8 cellular contexts compared by ENCODE assay signal in genomic region chr7:140230517-140230861, GRCh38. TPM values are rescaled to one million over a fixed set of nuclear protein-coding genes. Genes with fewer than 3 reads are reported as not detected.
DNase-seq lines count a peak whose midpoint lies in the region; ATAC-seq and TF ChIP-seq lines count a peak whose summit lies in the region.

No MANE protein-coding gene starts in this region.

- intact Hi-C loops in testis (cut with DNase I; ENCODE audit: low total_unique reads), result no loop called here

- H3K27ac ChIP-seq in esophagus (ENCODE audit: low read depth in 2 of 2, low read length in 1 of 2) (peak overlapping the region; percentile 86 to 96), testis (no peak overlapping the region)

- H3K4me3 ChIP-seq in esophagus (ENCODE audit: low read depth in 1 of 2, low read length in 2 of 2) (peak overlapping the region; percentile 56 to 63), neuron (ENCODE audit: low read length) (peak overlapping the region; percentile 49), testis (peak overlapping the region; percentile 50 to 60)

- TF ChIP-seq POLR2A in testis (IDR thresholded peaks at IDR 0.05), result no peak

- peak overlapping the region; percentile 77 for H2AFZ ChIP-seq in neuron (ENCODE audit: low read depth, low read length)

- WGBS in esophagus, 2 donors, result 0 to 1% methylated on average over 39 to 57 of the region's 57 CpGs
- 2 to 6% methylated on average over 9 to 50 of the region's 57 CpGs for WGBS in testis, 2 donors

- H3K4me1 ChIP-seq in esophagus (ENCODE audit: control insufficient read depth in 2 of 2, insufficient read depth in 2 of 2, low read length in 1 of 2) (peaks cover 0 to 7% of the 10 kb centered on the region in 2 donors), neuron (ENCODE audit: insufficient read depth, low read length) (peaks cover 9% of the 10 kb centered on the region), testis (peaks cover 7% of the 10 kb centered on the region)

- H3K27me3 ChIP-seq in esophagus (ENCODE audit: control insufficient read depth in 1 of 2, insufficient read depth in 2 of 2, low read length in 2 of 2) (no peaks in the 10 kb centered on the region), neuron (ENCODE audit: insufficient read depth, low read length) (peaks cover 38% of the 10 kb centered on the region), testis (no peaks in the 10 kb centered on the region)

- peak; percentile 30 for ATAC-seq in HG03460 (IDR thresholded peaks at IDR 0.05; ENCODE audit: unreplicated experiment)
- no peak for ATAC-seq in GM18873 (IDR thresholded peaks at IDR 0.05; ENCODE audit: low FRiP score, unreplicated experiment)

- H3K9me3 ChIP-seq in esophagus (ENCODE audit: control insufficient read depth in 2 of 2, insufficient read depth in 1 of 2, low read depth in 1 of 2, low read length in 1 of 2) (no peaks in the 10 kb centered on the region), neuron (ENCODE audit: low read length) (no peaks in the 10 kb centered on the region), testis (no peaks in the 10 kb centered on the region)

- DNase-seq in COLO829 (ENCODE audit: low spot score) (peak; percentile 50), testis (peak; percentile 48), dedifferentiated amniotic fluid mesenchymal stem cell (ENCODE audit: extremely low spot score) (no peak)
- peak; percentile 45 to 61 (median 46) for DNase-seq in activated CD8-positive, alpha-beta memory T cell treated with anti-CD3 and anti-CD28 coated beads for 48 hours (ENCODE audit: low read depth in 2 of 3, low spot score in 2 of 3)

- H3K36me3 ChIP-seq in esophagus (ENCODE audit: control insufficient read depth in 2 of 2, insufficient read depth in 2 of 2, low read length in 1 of 2) (no peaks in the 10 kb centered on the region), neuron (ENCODE audit: insufficient read depth, low read length) (no peaks in the 10 kb centered on the region), testis (ENCODE audit: low read depth, missing control alignments) (no peaks in the 10 kb centered on the region)

- no peak for TF ChIP-seq CTCF in testis (IDR thresholded peaks at IDR 0.05)

RNA-seq across cellular contexts. Expression of gene KDM7A, which starts 53.7 kb away (rescaled TPM):
- polyA plus RNA-seq in esophagus (1 to 10 TPM; 4.0 to 6.6 TPM), testis (ENCODE audit: insufficient read depth, low read depth, low replicate concordance) (24.1 TPM)
- 10 to 100 TPM; 24.7 to 33.6 TPM for total RNA-seq in testis

Comparison
In these comparisons a context has a peak if more than half of its experiments do, and no peak if none do; other contexts are left out.
1. H3K27ac ChIP-seq: peak in esophagus (2 of 2); none in testis (0 of 2).
2. Peak in every context shown above with its lines, with median percentiles within 50 percentile points of each other: H3K4me3 ChIP-seq.